In genomic region chr11:9386901-9387300, GRCh38 we compare ENCODE assay signal across 12 cellular contexts. TPM values are rescaled to one million over a fixed set of nuclear protein-coding genes. Genes with fewer than 3 reads are reported as not detected.
DNase-seq lines count a peak whose midpoint lies in the region; ATAC-seq and TF ChIP-seq lines count a peak whose summit lies in the region.
"Had no signal": no experiment of that assay in that cellular context is flagged by ENCODE, and none has a peak within 500 bp of the region (broad histone marks: within the 10 kb centered on the region; RNA-seq: fewer than 3 reads in every experiment).

No MANE protein-coding gene starts in this region.

- peak overlapping the region; percentile 96 for H3K4me3 Mint-ChIP-seq in activated naive CD4-positive, alpha-beta T cell treated with anti-CD3 and anti-CD28 coated beads, Interleukin-2, amount 50 U/mL, for 24 hours
- H3K4me3 Mint-ChIP-seq in stimulated activated memory B cell treated with anti-CD40 and anti-IgM and Interleukin-4, amounts not matched to agents 10 μg/mL and 1 μg/mL and 100 μg/mL, for 72 hours: peak overlapping the region; percentile 6

- H4K20me1 ChIP-seq in OCI-LY7 (ENCODE audit: insufficient read depth, low read length): peaks cover 24% of the 10 kb centered on the region

- peak overlapping the region; percentile 15 for H3K27ac ChIP-seq in OCI-LY7 (ENCODE audit: low read depth, low read length, poor library complexity, severe bottlenecking)

- peaks cover 6% of the 10 kb centered on the region for H3K36me3 Mint-ChIP-seq in activated naive CD4-positive, alpha-beta T cell treated with anti-CD3 and anti-CD28 coated beads, Interleukin-2, amount 50 U/mL, for 24 hours
- peaks cover 25 to 27% of the 10 kb centered on the region in 2 donors for H3K36me3 Mint-ChIP-seq in activated naive CD4-positive, alpha-beta T cell treated with anti-CD3 and anti-CD28 coated beads, Interleukin-2, amount 50 U/mL, for 72 hours
- H3K36me3 Mint-ChIP-seq in stimulated activated memory B cell treated with anti-CD40 and anti-IgM and Interleukin-4, amounts not matched to agents 10 μg/mL and 1 μg/mL and 100 μg/mL, for 72 hours: peaks cover 5% of the 10 kb centered on the region

- H3K27me3 Mint-ChIP-seq in activated naive CD4-positive, alpha-beta T cell treated with anti-CD3 and anti-CD28 coated beads, Interleukin-2, amount 50 U/mL, for 24 hours: no peaks in the 10 kb centered on the region
- H3K27me3 Mint-ChIP-seq in stimulated activated memory B cell treated with anti-CD40 and anti-IgM and Interleukin-4, amounts not matched to agents 10 μg/mL and 1 μg/mL and 100 μg/mL, for 72 hours: no peaks in the 10 kb centered on the region

- ATAC-seq in activated naive CD4-positive, alpha-beta T cell treated with anti-CD3 and anti-CD28 coated beads, Interleukin-2, amount 50 U/mL, for 72 hours: no peak
- no peak for ATAC-seq in stimulated activated memory B cell treated with anti-CD40 and anti-IgM and Interleukin-4, amounts not matched to agents 10 μg/mL and 1 μg/mL and 100 μg/mL, for 72 hours
- ATAC-seq: activated CD4-positive, CD25-positive, alpha-beta regulatory T cell treated with anti-CD3 and anti-CD28 coated beads, Interleukin-2, amount 50 U/mL, for 24 hours; heart right ventricle had no signal

- H3K4me3 ChIP-seq in OCI-LY7 (ENCODE audit: low read depth, low read length, poor library complexity, severe bottlenecking) (peak overlapping the region; percentile 97), epithelial cell of esophagus (ENCODE audit: low read length) (peak overlapping the region; percentile 94)

- no peaks in the 10 kb centered on the region for H3K9me3 Mint-ChIP-seq in activated naive CD4-positive, alpha-beta T cell treated with anti-CD3 and anti-CD28 coated beads, Interleukin-2, amount 50 U/mL, for 24 hours
- H3K9me3 Mint-ChIP-seq in activated naive CD4-positive, alpha-beta T cell treated with anti-CD3 and anti-CD28 coated beads, Interleukin-2, amount 50 U/mL, for 72 hours: peaks cover 0 to 5% of the 10 kb centered on the region in 2 donors
- no peaks in the 10 kb centered on the region for H3K9me3 Mint-ChIP-seq in stimulated activated memory B cell treated with anti-CD40 and anti-IgM and Interleukin-4, amounts not matched to agents 10 μg/mL and 1 μg/mL and 100 μg/mL, for 72 hours

- H3K27ac Mint-ChIP-seq in activated naive CD4-positive, alpha-beta T cell treated with anti-CD3 and anti-CD28 coated beads, Interleukin-2, amount 50 U/mL, for 24 hours: no peak overlapping the region
- H3K27ac Mint-ChIP-seq in activated naive CD4-positive, alpha-beta T cell treated with anti-CD3 and anti-CD28 coated beads, Interleukin-2, amount 50 U/mL, for 72 hours: peak overlapping the region in 1 of 2 donors; percentile 2
- H3K27ac Mint-ChIP-seq in stimulated activated memory B cell treated with anti-CD40 and anti-IgM and Interleukin-4, amounts not matched to agents 10 μg/mL and 1 μg/mL and 100 μg/mL, for 72 hours: peak overlapping the region; percentile 30

- peaks cover 27% of the 10 kb centered on the region for H3K4me1 ChIP-seq in OCI-LY7 (ENCODE audit: insufficient read depth, low read length, poor library complexity, severe bottlenecking)

- TF ChIP-seq CTCF in OCI-LY7 (conservative IDR thresholded peaks at IDR 0.05; ENCODE audit: low read length) (no peak), epithelial cell of esophagus (IDR thresholded peaks at IDR 0.05; ENCODE audit: insufficient read depth, low read depth, low read length, missing control alignments) (no peak)

- CTCF ChIA-PET in OCI-LY7 (lab: Charles Lee; ENCODE audit: unreplicated experiment): no interaction called here

- intact Hi-C loops in OCI-LY7 (cut with micrococcal nuclease; ENCODE audit: unreplicated experiment): loop anchor here (10.0 kb wide), 2 partner anchors 228 to 928 kb away; no protein-coding TSS in a partner anchor

- BruUV-seq in OCI-LY7 (replicated peaks; lab: Mats Ljungman, UMichigan): no TSS peak

- no peaks in the 10 kb centered on the region for H3K9me2 ChIP-seq in OCI-LY7 (ENCODE audit: insufficient read depth, low read length)

- peaks cover 65% of the 10 kb centered on the region for H3K36me3 ChIP-seq in OCI-LY7 (ENCODE audit: insufficient read depth, low read length)

- no peaks in the 10 kb centered on the region for H3K9me3 ChIP-seq in OCI-LY7 (ENCODE audit: low read length)
- H3K9me3 ChIP-seq: heart right ventricle had no signal

- POLR2A ChIA-PET in OCI-LY7 (lab: Charles Lee): interaction anchor here (0.7 to 2.9 kb wide), 7 partner anchors 8 to 210 kb away, joined by 3 to 12 read pairs (median 9); partner anchors contain the start of gene ZNF143

- H2AFZ ChIP-seq in OCI-LY7 (ENCODE audit: low read length): no peak overlapping the region

- no peak for DNase-seq in activated naive CD4-positive, alpha-beta T cell treated with anti-CD3 and anti-CD28 coated beads, Interleukin-2, amount 50 U/mL, for 72 hours (ENCODE audit: low spot score in 2 of 2)
- no peak for DNase-seq in OCI-LY7 (ENCODE audit: low spot score)
- DNase-seq in epithelial cell of esophagus (ENCODE audit: low read depth): no peak
- no peak for DNase-seq in Ammon's horn (ENCODE audit: low spot score)
- DNase-seq in NCI-H128 (lab: John Stamatoyannopoulos, UW; ENCODE audit: unreplicated experiment): no peak
- no peak for DNase-seq in C1 segment of cervical spinal cord (lab: John Stamatoyannopoulos, UW)
- DNase-seq: heart right ventricle, NCI-H510A, occipital lobe had no signal

- peaks cover 77% of the 10 kb centered on the region for H3K79me2 ChIP-seq in OCI-LY7 (ENCODE audit: insufficient read depth, low read depth, low read length)

- H3K4me2 ChIP-seq in OCI-LY7 (ENCODE audit: low read length): peak overlapping the region; percentile 82

- H3K4me1 Mint-ChIP-seq in activated naive CD4-positive, alpha-beta T cell treated with anti-CD3 and anti-CD28 coated beads, Interleukin-2, amount 50 U/mL, for 24 hours: peaks cover 37% of the 10 kb centered on the region
- peaks cover 35% of the 10 kb centered on the region for H3K4me1 Mint-ChIP-seq in stimulated activated memory B cell treated with anti-CD40 and anti-IgM and Interleukin-4, amounts not matched to agents 10 μg/mL and 1 μg/mL and 100 μg/mL, for 72 hours

RNA-seq across cellular contexts. Expression of gene IPO7, which starts 2.4 kb away (rescaled TPM):
- 100 to 1,000 TPM; 146 to 147 TPM for total RNA-seq in activated naive CD4-positive, alpha-beta T cell treated with anti-CD3 and anti-CD28 coated beads, Interleukin-2, amount 50 U/mL, for 72 hours
- 88.3 and 120 TPM in 2 replicates for total RNA-seq in OCI-LY7 (2014; rRNA removed; shearing (Covaris generic))
- 150 and 160 TPM in 2 replicates for total RNA-seq in OCI-LY7 (2022)
